ENCODE assay signal across 34 cellular contexts in the genomic region with DNA sequence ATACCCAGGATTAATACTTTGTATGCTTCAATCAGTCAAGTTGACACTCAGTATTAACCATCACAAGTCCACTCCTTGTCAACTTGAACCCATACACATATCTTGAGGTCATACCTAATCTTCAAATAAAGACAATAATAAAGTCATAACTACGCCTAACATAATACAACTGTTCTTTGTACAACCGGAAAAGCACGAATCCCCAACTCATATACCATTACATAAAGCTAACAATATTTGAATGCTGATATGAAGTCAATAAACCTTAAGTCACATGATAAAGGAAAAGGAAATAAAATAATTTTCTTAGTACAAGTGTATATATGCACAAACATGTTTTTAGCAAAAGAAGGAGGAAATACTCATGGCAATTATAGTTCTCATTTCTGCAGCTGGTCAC.
"Had no signal": no experiment of that assay in that cellular context is flagged by ENCODE, and none has a peak within 500 bp of the region (broad histone marks: within the 10 kb centered on the region; RNA-seq: fewer than 3 reads in every experiment).

No MANE protein-coding gene starts in this region.

- H3K27ac ChIP-seq: adrenal gland, ascending aorta, body of pancreas, breast epithelium, cardiac muscle cell had no signal

- FAIRE-seq: astrocyte, bronchial epithelial cell had no signal

- ATAC-seq: activated naive CD4-positive, alpha-beta T cell treated with anti-CD3 and anti-CD28 coated beads, Interleukin-2, amount 50 U/mL, for 72 hours; activated naive CD8-positive, alpha-beta T cell treated with anti-CD3 and anti-CD28 coated beads, Interleukin-2, amount 50 U/mL, for 24 hours; activated T-cell treated with anti-CD3 and anti-CD28 coated beads, Interleukin-2, amount 50 U/mL, for 4 hours; activated T-cell treated with anti-CD3 and anti-CD28 coated beads, Interleukin-2, amount 50 U/mL, for 72 hours; activated T-helper 17 cell treated with anti-CD3 and anti-CD28 coated beads, Interleukin-2, amount 50 U/mL, for 72 hours; body of pancreas had no signal

- H3K4me3 ChIP-seq: adrenal gland, ascending aorta, body of pancreas, breast epithelium, cardiac muscle cell had no signal

- H3K4me1 ChIP-seq: adrenal gland, ascending aorta, body of pancreas, breast epithelium had no signal

- H3K9me3 ChIP-seq: adrenal gland, ascending aorta, body of pancreas had no signal

- H3K36me3 ChIP-seq: adrenal gland, ascending aorta, breast epithelium, cardiac muscle cell had no signal

- DNase-seq: activated effector memory CD4-positive, alpha-beta T cell treated with anti-CD3 and anti-CD28 coated beads, Interleukin-2, amount 50 U/mL, for 16 hours; activated effector memory CD4-positive, alpha-beta T cell treated with Interleukin-2 at 50 U/mL for 16 hours; activated gamma-delta T cell; activated gamma-delta T cell treated with Interleukin-2 at 50 U/mL for 16 hours; activated naive CD4-positive, alpha-beta T cell; activated naive CD4-positive, alpha-beta T cell treated with anti-CD3 and anti-CD28 coated beads for 36 hours; activated naive CD4-positive, alpha-beta T cell treated with anti-CD3 and anti-CD28 coated beads, Interleukin-2, amount 10 ng/mL, durations not matched to agents 7 days and 5 days; activated naive CD4-positive, alpha-beta T cell treated with anti-CD3 and anti-CD28 coated beads, Interleukin-2, amount 50 U/mL, for 16 hours; activated naive CD4-positive, alpha-beta T cell treated with Interleukin-2 at 50 U/mL for 16 hours; activated naive CD8-positive, alpha-beta T cell treated with anti-CD3 and anti-CD28 coated beads for 36 hours; activated naive CD8-positive, alpha-beta T cell treated with anti-CD3 and anti-CD28 coated beads, Interleukin-2, amount 10 ng/mL, durations not matched to agents 7 days and 5 days; activated naive CD8-positive, alpha-beta T cell treated with anti-CD3 and anti-CD28 coated beads, Interleukin-2, amount 50 U/mL, for 24 hours; activated T-cell treated with anti-CD3 and anti-CD28 coated beads for 4 hours; activated T-cell treated with anti-CD3 and anti-CD28 coated beads, Interleukin-2, amount 50 U/mL, for 1 hour; activated T-cell treated with anti-CD3 and anti-CD28 coated beads, Interleukin-2, amount 50 U/mL, for 24 hours; activated T-cell treated with anti-CD3 and anti-CD28 coated beads, Interleukin-2, amount 50 U/mL, for 4 hours; activated T-cell treated with anti-CD3 and anti-CD28 coated beads, Interleukin-2, amount 50 U/mL, for 48 hours; activated T-cell treated with anti-CD3 and anti-CD28 coated beads, Interleukin-2, amount 50 U/mL, for 72 hours; adrenal gland; amniotic stem cell; amygdala; anterior cingulate cortex; aorta; body of pancreas; caudate nucleus; central memory CD4-positive, alpha-beta T cell; cerebellar nuclear complex had no signal

- H3K27me3 ChIP-seq: adrenal gland, ascending aorta, body of pancreas, breast epithelium, cardiac muscle cell had no signal
